Comparison of ENCODE assay signal across 11 cellular contexts in the genomic region with DNA sequence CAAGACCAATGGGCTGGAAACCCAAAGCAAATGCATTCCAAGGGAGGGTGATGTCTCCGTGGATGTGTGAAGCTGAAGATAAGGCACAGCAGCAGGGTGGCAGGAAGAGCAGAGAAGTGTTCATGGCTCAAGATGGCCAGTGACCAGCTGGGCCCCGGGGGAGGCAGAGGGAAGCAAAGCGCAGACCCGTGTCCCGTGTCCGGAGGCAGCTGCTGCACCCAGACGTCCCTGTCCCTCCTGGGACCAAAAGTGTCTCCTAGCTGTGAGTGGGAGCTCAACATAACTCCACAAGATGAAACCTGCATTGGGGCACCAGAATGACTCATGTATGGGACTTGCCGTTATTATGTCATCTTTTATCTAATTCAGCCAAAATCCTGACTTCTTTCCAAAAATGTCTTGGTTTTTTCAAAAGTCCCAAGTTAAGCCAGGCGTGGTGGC.
DNase-seq lines count a peak whose midpoint lies in the region; ATAC-seq, FAIRE-seq and TF ChIP-seq lines count a peak whose summit lies in the region.
"Had no signal": no experiment of that assay in that cellular context is flagged by ENCODE, and none has a peak within 500 bp of the region (broad histone marks: within the 10 kb centered on the region; RNA-seq: fewer than 3 reads in every experiment).

No MANE protein-coding gene starts in this region.

- no peak for TF ChIP-seq EP300 in H1 (IDR thresholded peaks at IDR 0.05; ENCODE audit: borderline replicate concordance in 1 of 2, low read depth in 2 of 2, low read length in 2 of 2)

- H4K91ac ChIP-seq in H1 (replicated peaks; ENCODE audit: insufficient read length, low read length): no peak overlapping the region
- no peak overlapping the region for H4K91ac ChIP-seq in neuronal stem cell (ENCODE audit: low read depth, low read length, poor library complexity)

- no peaks in the 10 kb centered on the region for H3K23me2 ChIP-seq in H1 (ENCODE audit: low read depth, low read length)

- H2BK120ac ChIP-seq in H1 (replicated peaks; ENCODE audit: low read depth, low read length) (no peak overlapping the region), neuronal stem cell (ENCODE audit: low read depth, low read length) (no peak overlapping the region)

- POLR2A ChIA-PET in Panc1 (lab: Charles Lee) (interaction anchor here (0.7 kb wide), 1 partner anchor 135 kb away, joined by 4 read pairs; no protein-coding TSS in a partner anchor), H1 (lab: Charles Lee; ENCODE audit: partially characterized antibody) (no interaction called here)

- no peak for TF ChIP-seq POLR2A in H1 (IDR thresholded peaks at IDR 0.05; ENCODE audit: control extremely low read depth in 1 of 2, low read depth in 2 of 2, low read length in 2 of 2)

- H3K4me3 Mint-ChIP-seq in activated naive CD4-positive, alpha-beta T cell treated with anti-CD3 and anti-CD28 coated beads for 36 hours: no peak overlapping the region
- H3K4me3 Mint-ChIP-seq: activated CD8-positive, alpha-beta T cell treated with anti-CD3 and anti-CD28 coated beads for 36 hours; T-helper 1 cell treated with Interleukin-12 subunit alpha and Interleukin-12 subunit beta and Interleukin-4 antibody, amounts not matched to agents 30 μg/mL and 1 μg/mL, for 36 hours had no signal

- H3K18ac ChIP-seq in H1 (ENCODE audit: extremely low read depth, low read length) (no peak overlapping the region), neuronal stem cell (ENCODE audit: low read length) (peak overlapping the region; percentile 52)

- H3K4me3 ChIP-seq in Panc1 (ENCODE audit: low read depth in 2 of 2, low read length in 2 of 2) (no peak overlapping the region), H1 (ENCODE audit: extremely low read depth in 1 of 4, insufficient read depth in 2 of 4, low read depth in 3 of 4, low read length in 4 of 4) (no peak overlapping the region), neuronal stem cell (ENCODE audit: low read length in 2 of 2) (no peak overlapping the region), small intestine (ENCODE audit: low read depth in 1 of 2, low read length in 2 of 2) (no peak overlapping the region)

- peak; percentile 67 for DNase-seq in ELR (ENCODE audit: low read depth)
- no peak for DNase-seq in Panc1 (ENCODE audit: low read depth, low spot score)
- DNase-seq in H1 (ENCODE audit: low read depth in 1 of 2, low spot score in 2 of 2): no peak
- no peak for DNase-seq in neuronal stem cell (ENCODE audit: low spot score)
- DNase-seq in NCI-H345 (lab: John Stamatoyannopoulos, UW): no peak
- no peak for DNase-seq in activated naive CD4-positive, alpha-beta T cell treated with anti-CD3 and anti-CD28 coated beads for 36 hours
- no peak for DNase-seq in small intestine
- DNase-seq: activated CD8-positive, alpha-beta T cell treated with anti-CD3 and anti-CD28 coated beads for 36 hours; NCI-H1436 treated with DMSO at 0.1 percent for 48 hours had no signal

- H3K4ac ChIP-seq in H1 (replicated peaks; ENCODE audit: insufficient read length, low read depth, low read length) (no peak overlapping the region), neuronal stem cell (ENCODE audit: low read length) (no peak overlapping the region)

- H3K23ac ChIP-seq in H1 (ENCODE audit: insufficient read length) (no peak overlapping the region), neuronal stem cell (ENCODE audit: low read depth, low read length, poor library complexity) (no peak overlapping the region)

- in situ Hi-C loops in Panc1 (cut with HindIII; ENCODE audit: low pct_unique_long_range_greater_than_20kb, low sequenced_read_pairs): no loop called here

- no TSS peak for BruUV-seq in Panc1 (replicated peaks; lab: Mats Ljungman, UMichigan)

- TF ChIP-seq CTCF in Panc1 (IDR thresholded peaks at IDR 0.05): no peak
- no peak for TF ChIP-seq CTCF in H1 (IDR thresholded peaks at IDR 0.05; ENCODE audit: control extremely low read depth in 1 of 3, insufficient read depth in 1 of 3, low read depth in 1 of 3, low read length in 3 of 3)

- H3K4me2 ChIP-seq in H1 (ENCODE audit: insufficient read depth in 1 of 2, low read depth in 2 of 2, low read length in 2 of 2) (no peak overlapping the region), neuronal stem cell (ENCODE audit: insufficient read depth, low read length, poor library complexity, severe bottlenecking) (no peak overlapping the region)

- CTCF ChIA-PET in Panc1 (lab: Charles Lee) (interaction anchor here (0.7 kb wide), 1 partner anchor 36 kb away, joined by 4 read pairs; no protein-coding TSS in a partner anchor), H1 (lab: Charles Lee; ENCODE audit: partially characterized antibody) (interaction anchor here (0.7 to 1.6 kb wide), 5 partner anchors 9 to 37 kb away, joined by 3 to 7 read pairs (median 3); no protein-coding TSS in a partner anchor)
- CTCF ChIA-PET in activated naive CD4-positive, alpha-beta T cell treated with anti-CD3 and anti-CD28 coated beads for 36 hours (lab: Charles Lee): no interaction called here

- H3K9ac ChIP-seq in H1 (replicated peaks in 1 of 4; ENCODE audit: extremely low read depth in 1 of 4, low read depth in 3 of 4, low read length in 3 of 4) (no peak overlapping the region), neuronal stem cell (ENCODE audit: low read depth, low read length, poor library complexity) (no peak overlapping the region)

- H3K56ac ChIP-seq in H1 (replicated peaks; ENCODE audit: insufficient read length, low read depth, low read length): no peak overlapping the region

- H3K14ac ChIP-seq in H1 (ENCODE audit: insufficient read length): no peak overlapping the region
- H3K14ac ChIP-seq in neuronal stem cell (ENCODE audit: low read length): no peak overlapping the region

- H3K9me3 Mint-ChIP-seq in activated naive CD4-positive, alpha-beta T cell treated with anti-CD3 and anti-CD28 coated beads for 36 hours: no peaks in the 10 kb centered on the region
- H3K9me3 Mint-ChIP-seq: activated CD8-positive, alpha-beta T cell treated with anti-CD3 and anti-CD28 coated beads for 36 hours; T-helper 1 cell treated with Interleukin-12 subunit alpha and Interleukin-12 subunit beta and Interleukin-4 antibody, amounts not matched to agents 30 μg/mL and 1 μg/mL, for 36 hours had no signal

- H3K4me1 Mint-ChIP-seq in activated naive CD4-positive, alpha-beta T cell treated with anti-CD3 and anti-CD28 coated beads for 36 hours (ENCODE audit: low read depth): peaks cover 3% of the 10 kb centered on the region

- H4K8ac ChIP-seq in H1 (ENCODE audit: extremely low read depth, insufficient read depth, low read length): 0 out of 2 replicates have a peak overlapping the region, but pooled peaks have one; percentile 36
- no peak overlapping the region for H4K8ac ChIP-seq in neuronal stem cell (ENCODE audit: low read depth, low read length)

- H4K20me1 ChIP-seq in H1 (replicated peaks in 1 of 2; ENCODE audit: control insufficient read depth in 1 of 2, insufficient read depth in 2 of 2, low read length in 2 of 2): no peaks in the 10 kb centered on the region

- no peak for TF ChIP-seq RAD21 in H1 (IDR thresholded peaks at IDR 0.05 in 1 of 2, conservative IDR thresholded peaks at IDR 0.05 in 1 of 2; ENCODE audit: low read depth in 2 of 2, low read length in 2 of 2)

- no peaks in the 10 kb centered on the region for H3K36me3 ChIP-seq in Panc1 (ENCODE audit: control insufficient read depth, insufficient read depth, low read length)
- H3K36me3 ChIP-seq in H1 (ENCODE audit: control insufficient read depth in 2 of 4, insufficient read depth in 4 of 4, low read length in 3 of 4): no peaks in the 10 kb centered on the region
- no peaks in the 10 kb centered on the region for H3K36me3 ChIP-seq in neuronal stem cell (replicated peaks in 1 of 2; ENCODE audit: control insufficient read depth in 2 of 2, insufficient read depth in 2 of 2, low read length in 2 of 2)
- no peaks in the 10 kb centered on the region for H3K36me3 ChIP-seq in small intestine (ENCODE audit: control insufficient read depth in 2 of 2, insufficient read depth in 2 of 2, low read length in 2 of 2)

- no peaks in the 10 kb centered on the region for H3K27me3 Mint-ChIP-seq in activated naive CD4-positive, alpha-beta T cell treated with anti-CD3 and anti-CD28 coated beads for 36 hours (ENCODE audit: low read depth)
- H3K27me3 Mint-ChIP-seq: activated CD8-positive, alpha-beta T cell treated with anti-CD3 and anti-CD28 coated beads for 36 hours had no signal

- WGBS in H1 (ENCODE audit: extremely low coverage in 1 of 2, insufficient coverage in 1 of 2, insufficient read length in 1 of 2, insufficient replicate concordance in 2 of 2, low coverage in 1 of 2, low lambda C conversion rate in 2 of 2, missing lambda C conversion rate in 1 of 2), 2 experiments: 92% methylated on average over 9 of the region's 9 CpGs; no CpG with 5 or more reads in 1 of the 2 experiments
- WGBS in neuronal stem cell (ENCODE audit: extremely low coverage in 2 of 2, insufficient read length in 2 of 2, insufficient replicate concordance in 1 of 2), 2 donors: no CpG with 5 or more reads among the region's 9 CpGs
- 80 to 85% (median 81%) methylated on average over 9 of the region's 9 CpGs for WGBS in small intestine, 3 donors

- intact Hi-C loops in Panc1 (cut with micrococcal nuclease; ENCODE audit: unreplicated experiment): no loop called here
- intact Hi-C loops in activated naive CD4-positive, alpha-beta T cell treated with anti-CD3 and anti-CD28 coated beads for 36 hours (cut with micrococcal nuclease): no loop called here

- H3K27me3 ChIP-seq in Panc1 (ENCODE audit: control insufficient read depth, insufficient read depth, low read length) (no peaks in the 10 kb centered on the region), H1 (replicated peaks in 1 of 4; ENCODE audit: control insufficient read depth in 3 of 4, extremely low read depth in 1 of 4, insufficient read depth in 3 of 4, low read length in 3 of 4) (no peaks in the 10 kb centered on the region), neuronal stem cell (ENCODE audit: control insufficient read depth in 3 of 3, insufficient read depth in 3 of 3, low read depth in 1 of 3, low read length in 3 of 3) (no peaks in the 10 kb centered on the region), small intestine (ENCODE audit: control insufficient read depth in 2 of 2, insufficient read depth in 2 of 2, low read length in 2 of 2) (no peaks in the 10 kb centered on the region)

- H3K79me1 ChIP-seq in H1 (ENCODE audit: low read depth, low read length): no peaks in the 10 kb centered on the region
- no peaks in the 10 kb centered on the region for H3K79me1 ChIP-seq in neuronal stem cell (ENCODE audit: low read depth, low read length)

- H4K5ac ChIP-seq in H1 (ENCODE audit: insufficient read length, low read depth, low read length): no peak overlapping the region

- H2BK15ac ChIP-seq in H1 (ENCODE audit: low read length) (no peak overlapping the region), neuronal stem cell (ENCODE audit: low read length) (no peak overlapping the region)

- H3K27ac ChIP-seq in Panc1 (ENCODE audit: low read length) (peak overlapping the region; percentile 78), H1 (ENCODE audit: low read depth, low read length) (no peak overlapping the region), neuronal stem cell (replicated peaks; ENCODE audit: low read length) (no peak overlapping the region), small intestine (ENCODE audit: low read depth in 1 of 2, low read length in 1 of 2) (no peak overlapping the region)

- H3K4me1 ChIP-seq in Panc1 (ENCODE audit: control insufficient read depth, insufficient read depth, low read length): peaks cover 14% of the 10 kb centered on the region
- H3K4me1 ChIP-seq in H1 (replicated peaks in 1 of 4; ENCODE audit: control insufficient read depth in 3 of 4, insufficient read depth in 4 of 4, low read length in 3 of 4): no peaks in the 10 kb centered on the region
- no peaks in the 10 kb centered on the region for H3K4me1 ChIP-seq in neuronal stem cell (ENCODE audit: control insufficient read depth in 2 of 2, insufficient read depth in 1 of 2, low read depth in 1 of 2, low read length in 2 of 2)
- H3K4me1 ChIP-seq in small intestine (ENCODE audit: control insufficient read depth in 2 of 2, insufficient read depth in 1 of 2, low read depth in 1 of 2, low read length in 1 of 2): no peaks in the 10 kb centered on the region

- H2BK5ac ChIP-seq in H1 (ENCODE audit: low read depth, low read length) (no peak overlapping the region), neuronal stem cell (ENCODE audit: low read length) (no peak overlapping the region)

- H3K9me3 ChIP-seq in Panc1 (ENCODE audit: control insufficient read depth, insufficient read depth, low read depth, low read length): no peaks in the 10 kb centered on the region
- no peaks in the 10 kb centered on the region for H3K9me3 ChIP-seq in H1 (ENCODE audit: insufficient read depth in 2 of 2, low read depth in 1 of 2, low read length in 1 of 2)
- H3K9me3 ChIP-seq in neuronal stem cell (replicated peaks in 1 of 2; ENCODE audit: control insufficient read depth in 2 of 2, insufficient read depth in 1 of 2, low read depth in 1 of 2, low read length in 2 of 2): no peaks in the 10 kb centered on the region
- H3K9me3 ChIP-seq in small intestine (ENCODE audit: control insufficient read depth, low read depth): no peaks in the 10 kb centered on the region

- ATAC-seq in Panc1 (peak; percentile 49), HG03280 (IDR thresholded peaks at IDR 0.05; ENCODE audit: unreplicated experiment) (no peak)
- ATAC-seq: activated CD8-positive, alpha-beta T cell treated with anti-CD3 and anti-CD28 coated beads for 36 hours had no signal

- H3K79me2 ChIP-seq in H1 (ENCODE audit: control insufficient read depth in 1 of 2, insufficient read depth in 2 of 2, low read length in 2 of 2): no peaks in the 10 kb centered on the region

- no peaks in the 10 kb centered on the region for H3K36me3 Mint-ChIP-seq in activated naive CD4-positive, alpha-beta T cell treated with anti-CD3 and anti-CD28 coated beads for 36 hours (ENCODE audit: low read depth)

- H3K27ac Mint-ChIP-seq in activated naive CD4-positive, alpha-beta T cell treated with anti-CD3 and anti-CD28 coated beads for 36 hours: no peak overlapping the region
- H3K27ac Mint-ChIP-seq: activated CD8-positive, alpha-beta T cell treated with anti-CD3 and anti-CD28 coated beads for 36 hours; T-helper 1 cell treated with Interleukin-12 subunit alpha and Interleukin-12 subunit beta and Interleukin-4 antibody, amounts not matched to agents 30 μg/mL and 1 μg/mL, for 36 hours had no signal

- H2BK20ac ChIP-seq in H1 (ENCODE audit: low read length): no peak overlapping the region

- H2AK5ac ChIP-seq in H1 (ENCODE audit: low read depth, low read length) (no peak overlapping the region), neuronal stem cell (ENCODE audit: low read depth, low read length) (no peak overlapping the region)

- no peak for FAIRE-seq in H1 (lab: Jason Lieb, UNC)
- FAIRE-seq in small intestine (lab: Jason Lieb, UNC): no peak

- H2BK12ac ChIP-seq in H1 (ENCODE audit: low read depth, low read length): no peak overlapping the region
- H2BK12ac ChIP-seq in neuronal stem cell (ENCODE audit: low read length): no peak overlapping the region

- no peak overlapping the region for H2AFZ ChIP-seq in H1 (ENCODE audit: low read length)
- H2AFZ ChIP-seq in neuronal stem cell (ENCODE audit: low read length): no peak overlapping the region
